ENCODE assay signal across 19 cellular contexts in genomic region chr21:39186676-39187075, GRCh38. TPM values are rescaled to one million over a fixed set of nuclear protein-coding genes. Genes with fewer than 3 reads are reported as not detected.
DNase-seq lines count a peak whose midpoint lies in the region; ATAC-seq and TF ChIP-seq lines count a peak whose summit lies in the region.
"Had no signal": no experiment of that assay in that cellular context is flagged by ENCODE, and none has a peak within 500 bp of the region (broad histone marks: within the 10 kb centered on the region; RNA-seq: fewer than 3 reads in every experiment).

No MANE protein-coding gene starts in this region.

- no peak for TF ChIP-seq CTCF in DOHH2 (IDR thresholded peaks at IDR 0.05; ENCODE audit: low read depth, low read length, poor library complexity, severe bottlenecking)

- H2AK5ac ChIP-seq in mesenchymal stem cell (ENCODE audit: low read length, severe bottlenecking) = no peak overlapping the region

- H3K9me3 ChIP-seq in CD4-positive, CD25-positive, alpha-beta regulatory T cell (ENCODE audit: control insufficient read depth in 2 of 2, low read length in 2 of 2) = no peaks in the 10 kb centered on the region
- no peaks in the 10 kb centered on the region for H3K9me3 ChIP-seq in DOHH2 (ENCODE audit: control insufficient read depth, insufficient read depth, low read length)
- no peaks in the 10 kb centered on the region for H3K9me3 ChIP-seq in mesenchymal stem cell (ENCODE audit: control insufficient read depth, low read length)
- H3K9me3 ChIP-seq: SK-N-SH had no signal

- H3K27me3 Mint-ChIP-seq in CD4-positive, CD25-positive, alpha-beta regulatory T cell = no peaks in the 10 kb centered on the region
- no peaks in the 10 kb centered on the region for H3K27me3 Mint-ChIP-seq in T-cell
- H3K27me3 Mint-ChIP-seq: dendritic cell treated with granulocyte-macrophage colony-stimulating factor and Interleukin-4, amounts not matched to agents 40 ng/mL and 50 ng/mL, for 4 days; stimulated activated naive CD8-positive, alpha-beta T cell treated with anti-CD3 and anti-CD28 coated beads, Interleukin-15, amount 100 ng/mL, for 72 hours had no signal

- H2BK15ac ChIP-seq in mesenchymal stem cell (ENCODE audit: low read depth, poor library complexity, severe bottlenecking) = no peak overlapping the region

- H3K4ac ChIP-seq in mesenchymal stem cell (ENCODE audit: low read depth in 1 of 2, low read length in 2 of 2) = no peak overlapping the region

- no peak overlapping the region for H4K8ac ChIP-seq in mesenchymal stem cell (ENCODE audit: low read length)

- peak overlapping the region; percentile 15 for H3K27ac ChIP-seq in CD4-positive, CD25-positive, alpha-beta regulatory T cell (ENCODE audit: insufficient read depth, low read length, poor library complexity, severe bottlenecking)
- H3K27ac ChIP-seq in DOHH2 (ENCODE audit: low read depth, low read length) (no peak overlapping the region), mesenchymal stem cell (ENCODE audit: low read length, poor library complexity, severe bottlenecking) (peak overlapping the region; percentile 22)

- H3K4me1 ChIP-seq in CD4-positive, CD25-positive, alpha-beta regulatory T cell (ENCODE audit: control insufficient read depth, insufficient read depth, low read length, poor library complexity, severe bottlenecking) = peaks cover 22% of the 10 kb centered on the region
- peaks cover 58% of the 10 kb centered on the region for H3K4me1 ChIP-seq in DOHH2 (ENCODE audit: control insufficient read depth, low read length)
- H3K4me1 ChIP-seq in mesenchymal stem cell (ENCODE audit: control insufficient read depth, insufficient read depth, low read depth, low read length) = no peaks in the 10 kb centered on the region

- H2BK12ac ChIP-seq in mesenchymal stem cell (ENCODE audit: low read length in 2 of 2) = no peak overlapping the region

- no peak overlapping the region for H2BK5ac ChIP-seq in mesenchymal stem cell (ENCODE audit: low read depth, low read length, poor library complexity, severe bottlenecking)

- no peak overlapping the region for H3K14ac ChIP-seq in mesenchymal stem cell (ENCODE audit: low read length in 2 of 2)

- H3K9ac ChIP-seq in mesenchymal stem cell (ENCODE audit: low read length) = no peak overlapping the region
- H3K9ac ChIP-seq: SK-N-SH had no signal

- no peaks in the 10 kb centered on the region for H3K9me2 ChIP-seq in DOHH2 (replicated peaks; ENCODE audit: control insufficient read depth, low read length)
- H3K9me2 ChIP-seq: SK-N-SH had no signal

- peaks cover 29 to 42% (median 33%) of the 10 kb centered on the region in 4 donors for H3K4me1 Mint-ChIP-seq in CD4-positive, CD25-positive, alpha-beta regulatory T cell
- peaks cover 41 to 47% (median 42%) of the 10 kb centered on the region in 3 donors for H3K4me1 Mint-ChIP-seq in T-cell

- H4K20me1 ChIP-seq in DOHH2 (ENCODE audit: control insufficient read depth, insufficient read depth, low read depth, low read length) = no peaks in the 10 kb centered on the region; the same call in 1 of the 2 replicates

- no peaks in the 10 kb centered on the region for H3K36me3 ChIP-seq in CD4-positive, CD25-positive, alpha-beta regulatory T cell (ENCODE audit: control insufficient read depth, insufficient read depth, low read length)
- peaks cover 20% of the 10 kb centered on the region for H3K36me3 ChIP-seq in DOHH2 (ENCODE audit: control insufficient read depth, low read length)
- peaks cover 0 to 20% of the 10 kb centered on the region in 2 experiments for H3K36me3 ChIP-seq in mesenchymal stem cell (ENCODE audit: control insufficient read depth in 1 of 2, insufficient read depth in 2 of 2, low read depth in 1 of 2, low read length in 2 of 2)

- H3F3A ChIP-seq in DOHH2 (ENCODE audit: control insufficient read depth, insufficient read depth) = peaks cover 63% of the 10 kb centered on the region

- H3K4me3 Mint-ChIP-seq in CD4-positive, CD25-positive, alpha-beta regulatory T cell = peak overlapping the region in 1 of 4 donors; percentile 66
- H3K4me3 Mint-ChIP-seq in T-cell = no peak overlapping the region
- H3K4me3 Mint-ChIP-seq: activated naive CD4-positive, alpha-beta T cell treated with anti-CD3 and anti-CD28 coated beads for 36 hours; dendritic cell treated with granulocyte-macrophage colony-stimulating factor and Interleukin-4, amounts not matched to agents 40 ng/mL and 50 ng/mL, for 4 days; HFFc6; stimulated activated naive CD8-positive, alpha-beta T cell treated with anti-CD3 and anti-CD28 coated beads, Interleukin-15, amount 100 ng/mL, for 72 hours had no signal

- H3K18ac ChIP-seq in mesenchymal stem cell (ENCODE audit: low read depth in 1 of 2, low read length in 2 of 2) = no peak overlapping the region

- no peak for DNase-seq in CD4-positive, CD25-positive, alpha-beta regulatory T cell
- DNase-seq in T-cell (no peak), mesenchymal stem cell (no peak), iPS-NIHi11 (ENCODE audit: low spot score) (no peak), cerebellar cortex (ENCODE audit: low spot score) (no peak), CD1c-positive myeloid dendritic cell (ENCODE audit: extremely low spot score) (no peak)
- DNase-seq: activated naive CD4-positive, alpha-beta T cell treated with anti-CD3 and anti-CD28 coated beads for 36 hours; HFFc6; Kasumi-1; NCI-H1105; NCI-H2171; NCI-H774; SK-N-SH; stimulated activated naive CD8-positive, alpha-beta T cell treated with anti-CD3 and anti-CD28 coated beads, Interleukin-15, amount 100 ng/mL, for 72 hours had no signal

- no peak overlapping the region for H2BK120ac ChIP-seq in mesenchymal stem cell (ENCODE audit: low read depth, low read length)

- no peak overlapping the region for H3K4me3 ChIP-seq in CD4-positive, CD25-positive, alpha-beta regulatory T cell (ENCODE audit: low read depth, low read length)
- H3K4me3 ChIP-seq in DOHH2 (ENCODE audit: low read length) (no peak overlapping the region), mesenchymal stem cell (ENCODE audit: insufficient read depth in 1 of 2, low read depth in 1 of 2, low read length in 2 of 2) (no peak overlapping the region)

- H3K4me2 ChIP-seq in DOHH2 (ENCODE audit: low read length) = peak overlapping the region; percentile 92
- H3K4me2 ChIP-seq in mesenchymal stem cell (ENCODE audit: low read length, poor library complexity, severe bottlenecking) = no peak overlapping the region
- H3K4me2 ChIP-seq: SK-N-SH had no signal

- H3K79me2 ChIP-seq in DOHH2 (ENCODE audit: control insufficient read depth, low read length) = peaks cover 15% of the 10 kb centered on the region

- CTCF ChIA-PET in T-cell (lab: Charles Lee) = interaction anchor here in 1 of 2 donors (0.6 kb wide), 1 partner anchor 159 kb away, joined by 3 read pairs; no protein-coding TSS in a partner anchor

- H4K91ac ChIP-seq in mesenchymal stem cell (ENCODE audit: low read length) = no peak overlapping the region

- H3K36me3 Mint-ChIP-seq in CD4-positive, CD25-positive, alpha-beta regulatory T cell = no peaks in the 10 kb centered on the region
- H3K36me3 Mint-ChIP-seq in T-cell = no peaks in the 10 kb centered on the region

- no peaks in the 10 kb centered on the region for H3K9me3 Mint-ChIP-seq in CD4-positive, CD25-positive, alpha-beta regulatory T cell
- no peaks in the 10 kb centered on the region for H3K9me3 Mint-ChIP-seq in T-cell
- H3K9me3 Mint-ChIP-seq: activated naive CD4-positive, alpha-beta T cell treated with anti-CD3 and anti-CD28 coated beads for 36 hours; dendritic cell treated with granulocyte-macrophage colony-stimulating factor and Interleukin-4, amounts not matched to agents 40 ng/mL and 50 ng/mL, for 4 days; HFFc6; stimulated activated naive CD8-positive, alpha-beta T cell treated with anti-CD3 and anti-CD28 coated beads, Interleukin-15, amount 100 ng/mL, for 72 hours had no signal

- POLR2A ChIA-PET in T-cell (lab: Charles Lee) = no interaction called here

- H3K79me1 ChIP-seq in mesenchymal stem cell (replicated peaks; ENCODE audit: low read length, poor library complexity, severe bottlenecking) = peaks cover 8% of the 10 kb centered on the region

- peak overlapping the region in 2 of 3 donors; percentile 13 to 28 for H3K27ac Mint-ChIP-seq in CD4-positive, CD25-positive, alpha-beta regulatory T cell
- H3K27ac Mint-ChIP-seq in T-cell = peak overlapping the region; percentile 49 to 82
- H3K27ac Mint-ChIP-seq: dendritic cell treated with granulocyte-macrophage colony-stimulating factor and Interleukin-4, amounts not matched to agents 40 ng/mL and 50 ng/mL, for 4 days; HFFc6 had no signal

- no peak for ATAC-seq in CD4-positive, CD25-positive, alpha-beta regulatory T cell (ENCODE audit: low read depth in 2 of 2)
- no peak for ATAC-seq in T-cell (replicated peaks in 1 of 4)
- ATAC-seq: left lobe of liver; Panc1; sciatic nerve; stimulated activated naive CD8-positive, alpha-beta T cell treated with anti-CD3 and anti-CD28 coated beads, Interleukin-15, amount 100 ng/mL, for 72 hours had no signal

- H3K23ac ChIP-seq in mesenchymal stem cell (ENCODE audit: low read length in 2 of 2) = no peak overlapping the region

- H2AFZ ChIP-seq in mesenchymal stem cell (ENCODE audit: low read depth, low read length) = no peak overlapping the region

- H3K27me3 ChIP-seq in CD4-positive, CD25-positive, alpha-beta regulatory T cell (ENCODE audit: control insufficient read depth, insufficient read depth, low read length) = no peaks in the 10 kb centered on the region
- no peaks in the 10 kb centered on the region for H3K27me3 ChIP-seq in DOHH2 (ENCODE audit: control insufficient read depth, low read length)
- H3K27me3 ChIP-seq in mesenchymal stem cell (ENCODE audit: control insufficient read depth in 1 of 2, insufficient read depth in 1 of 2, low read length in 2 of 2) = no peaks in the 10 kb centered on the region

RNA-seq across cellular contexts. Expression of gene PSMG1, which starts 3.4 kb away (rescaled TPM):
- total RNA-seq in CD4-positive, CD25-positive, alpha-beta regulatory T cell = 15.6 TPM
- 10 to 100 TPM; 45.9 to 52.0 (median 48.6) TPM for polyA plus RNA-seq in CD4-positive, CD25-positive, alpha-beta regulatory T cell
- total RNA-seq in T-cell = 10 to 100 TPM; 12.9 to 18.1 (median 16.8) TPM
- 93.2 TPM for polyA plus RNA-seq in mesenchymal stem cell (2013, experiment 1 of 2)
- polyA plus RNA-seq in mesenchymal stem cell (2013, experiment 2 of 2) = 96.5 TPM
